Comparison of ENCODE assay signal across 18 cellular contexts in the genomic region with DNA sequence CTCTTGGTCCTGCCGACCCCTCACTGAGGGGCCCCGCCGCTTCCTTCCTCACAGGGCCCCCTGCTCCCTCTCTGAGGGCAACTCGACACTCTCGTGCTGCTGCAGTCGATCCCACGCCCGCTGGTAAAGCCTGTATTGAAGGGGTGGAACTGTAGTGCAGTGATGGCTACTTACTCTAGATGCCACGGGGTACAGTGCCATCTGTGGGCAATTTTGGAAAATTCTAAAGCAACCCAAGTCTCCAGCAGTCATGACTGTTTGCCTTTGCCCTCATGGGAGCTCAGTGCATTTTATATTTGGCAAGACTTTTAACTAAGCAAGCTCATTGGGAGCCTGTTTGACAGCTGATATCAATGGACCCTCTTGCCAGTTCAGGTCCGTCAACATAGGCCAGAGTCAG. TPM values are rescaled to one million over a fixed set of nuclear protein-coding genes. Genes with fewer than 3 reads are reported as not detected.
DNase-seq lines count a peak whose midpoint lies in the region; ATAC-seq, FAIRE-seq and TF ChIP-seq lines count a peak whose summit lies in the region.
"Had no signal": no experiment of that assay in that cellular context is flagged by ENCODE, and none has a peak within 500 bp of the region (broad histone marks: within the 10 kb centered on the region; RNA-seq: fewer than 3 reads in every experiment).

No MANE protein-coding gene starts in this region.

- POLR2A ChIA-PET in HepG2 (lab: Yijun Ruan, JAX), result interaction anchor here (1.6 to 1.8 kb wide), 3 partner anchors 13 to 23 kb away, joined by 4 to 16 read pairs (median 5); partner anchors contain the start of genes MRPS18B and PPP1R10
- POLR2A ChIA-PET in PC-3 (lab: Charles Lee; ENCODE audit: unreplicated experiment), result no interaction called here

- BruUV-seq in HepG2 (replicated peaks; lab: Mats Ljungman, UMichigan), result no TSS peak
- no TSS peak for BruUV-seq in PC-3 (replicated peaks; lab: Mats Ljungman, UMichigan)

- no peaks in the 10 kb centered on the region for H3K9me3 ChIP-seq in liver (ENCODE audit: control insufficient read depth in 4 of 4, low read length in 3 of 4)
- no peaks in the 10 kb centered on the region for H3K9me3 ChIP-seq in HepG2 (ENCODE audit: low read length)
- H3K9me3 ChIP-seq in PC-3 (ENCODE audit: low read length), result no peaks in the 10 kb centered on the region
- H3K9me3 ChIP-seq: left ventricle myocardium inferior had no signal

- intact Hi-C loops in HepG2 (cut with micrococcal nuclease; ENCODE audit: unreplicated experiment), result no loop called here
- intact Hi-C loops in PC-3 (cut with micrococcal nuclease), result no loop called here

- H3K4me3 Mint-ChIP-seq in endothelial cell (ENCODE audit: unreplicated experiment), result peak overlapping the region; percentile 68
- H3K4me3 Mint-ChIP-seq: activated naive CD4-positive, alpha-beta T cell treated with anti-CD3 and anti-CD28 coated beads for 36 hours had no signal

- H3K36me3 ChIP-seq in liver (ENCODE audit: control insufficient read depth in 4 of 4, insufficient read depth in 3 of 4, low read depth in 1 of 4, low read length in 3 of 4), result peaks cover 0 to 3% (median 0%) of the 10 kb centered on the region in 4 donors
- peaks cover 14 to 48% of the 10 kb centered on the region in 2 experiments for H3K36me3 ChIP-seq in HepG2 (replicated peaks in 1 of 2; ENCODE audit: control insufficient read depth in 1 of 2, insufficient read depth in 2 of 2, low read length in 2 of 2)
- peaks cover 7% of the 10 kb centered on the region for H3K36me3 ChIP-seq in PC-3 (ENCODE audit: low read depth, low read length)

- CTCF ChIA-PET in HepG2 (lab: Yijun Ruan, JAX; ENCODE audit: low intra/inter-chr PET ratio, low total read pairs), result no interaction called here
- CTCF ChIA-PET in PC-3 (lab: Charles Lee), result interaction anchor here (0.6 kb wide), 1 partner anchor 90 kb away, joined by 3 read pairs; no protein-coding TSS in a partner anchor

- H3K9me3 Mint-ChIP-seq in endothelial cell (ENCODE audit: unreplicated experiment), result no peaks in the 10 kb centered on the region
- H3K9me3 Mint-ChIP-seq: activated naive CD4-positive, alpha-beta T cell treated with anti-CD3 and anti-CD28 coated beads for 36 hours had no signal

- WGBS in liver, result 74% methylated on average over 10 of the region's 10 CpGs
- 96% methylated on average over 10 of the region's 10 CpGs for WGBS in HepG2 (ENCODE audit: low lambda C conversion rate)

- no peak overlapping the region for H3K4me2 ChIP-seq in HepG2 (ENCODE audit: low read depth, low read length)
- H3K4me2 ChIP-seq in PC-3 (ENCODE audit: low read length), result no peak overlapping the region
- H3K4me2 ChIP-seq: KMS-11, PC-9 had no signal

- peaks cover 2% of the 10 kb centered on the region for H3K79me2 ChIP-seq in HepG2 (ENCODE audit: insufficient read depth, low read length)
- H3K79me2 ChIP-seq in PC-3 (ENCODE audit: low read length), result no peaks in the 10 kb centered on the region

- H3K27me3 ChIP-seq in liver (ENCODE audit: control insufficient read depth in 4 of 4, insufficient read depth in 4 of 4, low read length in 3 of 4) (no peaks in the 10 kb centered on the region), HepG2 (ENCODE audit: control insufficient read depth in 1 of 2, insufficient read depth in 2 of 2, low read length in 2 of 2) (no peaks in the 10 kb centered on the region), PC-3 (ENCODE audit: low read length) (no peaks in the 10 kb centered on the region)

- no peak overlapping the region for H3K27ac Mint-ChIP-seq in endothelial cell (ENCODE audit: unreplicated experiment)

- H4K20me1 ChIP-seq in HepG2 (ENCODE audit: insufficient read depth, low read length) (no peaks in the 10 kb centered on the region), PC-3 (ENCODE audit: low read length) (no peaks in the 10 kb centered on the region)

- H2AFZ ChIP-seq in HepG2 (ENCODE audit: low read length) (no peak overlapping the region), PC-3 (ENCODE audit: low read length) (no peak overlapping the region)
- H2AFZ ChIP-seq: PC-9 had no signal

- H3F3A ChIP-seq in PC-3 (ENCODE audit: low read length, unreplicated experiment), result no peaks in the 10 kb centered on the region

- H3K27ac ChIP-seq in liver (ENCODE audit: low read depth in 1 of 2, low read length in 2 of 2) (no peak overlapping the region), HepG2 (ENCODE audit: extremely low read length, insufficient read depth, low read length) (no peak overlapping the region), PC-3 (ENCODE audit: low read length) (no peak overlapping the region)
- H3K27ac ChIP-seq: KMS-11, left ventricle myocardium inferior, PC-9 had no signal

- H3K4me3 ChIP-seq in liver (ENCODE audit: low read depth in 1 of 3, low read length in 3 of 3), result no peak overlapping the region
- H3K4me3 ChIP-seq in HepG2 (replicated peaks in 1 of 3; ENCODE audit: insufficient read depth in 1 of 3, low read depth in 2 of 3, low read length in 3 of 3), result no peak overlapping the region
- no peak overlapping the region for H3K4me3 ChIP-seq in PC-3 (ENCODE audit: low read length)
- H3K4me3 ChIP-seq: left ventricle myocardium inferior, PC-9 had no signal

- H3K4me1 Mint-ChIP-seq in endothelial cell (ENCODE audit: unreplicated experiment), result peaks cover 45% of the 10 kb centered on the region

- DNase-seq in HepG2 (ENCODE audit: low spot score), result no peak
- DNase-seq in PC-3, result peak; percentile 26
- no peak for DNase-seq in endothelial cell (ENCODE audit: low spot score)
- DNase-seq in omental fat pad (ENCODE audit: low spot score), result no peak
- DNase-seq: activated CD4-positive, alpha-beta T cell treated with anti-CD3 and anti-CD28 coated beads, Interleukin-2, amount 50 U/mL, for 1 hour; activated naive CD4-positive, alpha-beta T cell treated with anti-CD3 and anti-CD28 coated beads for 36 hours; activated T-cell treated with anti-CD3 and anti-CD28 coated beads for 4 hours; effector CD8-positive, alpha-beta T cell; head of caudate nucleus; left ventricle myocardium inferior; NCI-H748 treated with DMSO at 0.1 percent for 48 hours; PC-9; stimulated activated CD4-positive, alpha-beta T cell treated with anti-CD3 and anti-CD28 coated beads, Interleukin-12 subunit alpha, Interleukin-12 subunit beta, amount 100 ng/mL, for 4 hours had no signal

- H3K4me1 ChIP-seq in liver (ENCODE audit: control insufficient read depth in 4 of 4, insufficient read depth in 4 of 4, low read length in 3 of 4), result peaks cover 0 to 12% (median 6%) of the 10 kb centered on the region in 4 donors
- H3K4me1 ChIP-seq in HepG2 (ENCODE audit: insufficient read depth, low read length), result peaks cover 32% of the 10 kb centered on the region
- H3K4me1 ChIP-seq in PC-3 (ENCODE audit: insufficient read depth, low read length), result no peaks in the 10 kb centered on the region
- H3K4me1 ChIP-seq: left ventricle myocardium inferior had no signal

- no peak for TF ChIP-seq POLR2A in HepG2 (IDR thresholded peaks at IDR 0.05; ENCODE audit: insufficient read depth in 1 of 2, low read depth in 2 of 2, low read length in 2 of 2)

- ATAC-seq in HepG2, result no peak
- ATAC-seq in PC-3, result peak; percentile 80
- no peak for ATAC-seq in HG03159 (IDR thresholded peaks at IDR 0.05; ENCODE audit: unreplicated experiment)
- ATAC-seq in HG03521 (IDR thresholded peaks at IDR 0.05; ENCODE audit: unreplicated experiment), result no peak
- ATAC-seq in omental fat pad (ENCODE audit: low FRiP score), result no peak

- FAIRE-seq in HepG2 (lab: Jason Lieb, UNC), result no peak
- FAIRE-seq: GM18507 had no signal

- no peaks in the 10 kb centered on the region for H3K9me2 ChIP-seq in PC-3 (replicated peaks; ENCODE audit: low read length)

- in situ Hi-C loops in HepG2 (cut with HindIII; ENCODE audit: extremely low pct_ligation_motif_present, low pct_unique_long_range_greater_than_20kb), result no loop called here

- TF ChIP-seq EP300 in HepG2 (IDR thresholded peaks at IDR 0.05; ENCODE audit: low read depth in 2 of 2, low read length in 2 of 2) (no peak), HepG2 (CRISPR knock-in tag; IDR thresholded peaks at IDR 0.05; ENCODE audit: borderline replicate concordance) (no peak)

- H3K9ac ChIP-seq in liver (ENCODE audit: low read depth in 1 of 2, low read length in 2 of 2) (no peak overlapping the region), HepG2 (ENCODE audit: insufficient read depth, low read depth, low read length) (no peak overlapping the region), PC-3 (ENCODE audit: low read length) (no peak overlapping the region)
- H3K9ac ChIP-seq: KMS-11 had no signal

- peaks cover 30% of the 10 kb centered on the region for H3K36me3 Mint-ChIP-seq in endothelial cell (ENCODE audit: low read depth, unreplicated experiment)

- peaks cover 7% of the 10 kb centered on the region for H3K27me3 Mint-ChIP-seq in endothelial cell (ENCODE audit: unreplicated experiment)

- TF ChIP-seq RAD21 in liver (IDR thresholded peaks at IDR 0.05) (peak; percentile 63 to 68), HepG2 (CRISPR knock-in tag; IDR thresholded peaks at IDR 0.05) (no peak)

- TF ChIP-seq CTCF in liver (IDR thresholded peaks at IDR 0.05; ENCODE audit: low read depth, low read length, missing input control) (peak; percentile 27), HepG2 (CRISPR knock-in tag; IDR thresholded peaks at IDR 0.05) (no peak), PC-3 (conservative IDR thresholded peaks at IDR 0.05; ENCODE audit: low read depth, low read length) (peak; percentile 42; the same call in 1 of the 2 replicates), endothelial cell (IDR thresholded peaks at IDR 0.05; ENCODE audit: unreplicated experiment) (no peak), omental fat pad (IDR thresholded peaks at IDR 0.05) (no peak)

RNA-seq across cellular contexts. Expression of gene C6orf136, which starts 6.5 kb away (rescaled TPM):
- 1 to 10 TPM; 2.0 to 8.9 TPM for total RNA-seq in liver
- polyA plus RNA-seq in liver, result 10 to 100 TPM; 10.8 to 12.0 TPM
- 9.2 and 12.0 TPM in 2 replicates for total RNA-seq in HepG2 (2016; rRNA removed; fragmentation: Illumina TruSeq; extraction: Trizol)
- total RNA-seq in HepG2 (2016; cell fraction: cytosol; rRNA removed; fragmentation: Illumina TruSeq; extraction: Trizol; ENCODE audit: low read depth), result 33.8 and 41.8 TPM in 2 replicates
- total RNA-seq in HepG2 (2016; cell fraction: insoluble cytoplasmic fraction; rRNA removed; fragmentation: Illumina TruSeq; extraction: Trizol), result 8.9 and 10.1 TPM in 2 replicates
- 12.4 and 18.6 TPM in 2 replicates for total RNA-seq in HepG2 (2016; cell fraction: membrane; rRNA removed; fragmentation: Illumina TruSeq; extraction: Trizol)
- total RNA-seq in HepG2 (2016; cell fraction: nucleus; rRNA removed; fragmentation: Illumina TruSeq; extraction: Trizol), result 12.8 and 13.7 TPM in 2 replicates
- polyA plus RNA-seq in HepG2 (2011; rRNA removed), result 26.2 and 30.1 TPM in 2 replicates
- polyA plus RNA-seq in HepG2 (2011; cell fraction: cytosol; rRNA removed), result 17.0 and 17.6 TPM in 2 replicates
- polyA plus RNA-seq in HepG2 (2011; cell fraction: nucleus; rRNA removed), result 79.6 and 93.9 TPM in 2 replicates
- polyA plus RNA-seq in HepG2 (2012), result 22.0 and 33.4 TPM in 2 replicates
- 10.0 and 11.2 TPM in 2 replicates for polyA plus RNA-seq in HepG2 (2016; cell fraction: cytosol; fragmentation: Illumina TruSeq; extraction: Trizol; ENCODE audit: low read depth)
- polyA plus RNA-seq in HepG2 (2016; cell fraction: insoluble cytoplasmic fraction; fragmentation: Illumina TruSeq; extraction: Trizol; ENCODE audit: low read depth), result 12.8 and 17.8 TPM in 2 replicates
- 15.4 and 15.6 TPM in 2 replicates for polyA plus RNA-seq in HepG2 (2016; cell fraction: membrane; fragmentation: Illumina TruSeq; extraction: Trizol; ENCODE audit: low read depth)
- polyA plus RNA-seq in HepG2 (2016; cell fraction: nucleus; fragmentation: Illumina TruSeq; extraction: Trizol; ENCODE audit: insufficient read depth, low read depth), result 42.7 and 49.6 TPM in 2 replicates
- 24.3 and 32.9 TPM in 2 replicates for polyA minus RNA-seq in HepG2 (2011; rRNA and poly(A)+ RNA removed; ENCODE audit: low replicate concordance)
- polyA minus RNA-seq in HepG2 (2011; cell fraction: cytosol; rRNA and poly(A)+ RNA removed), result 13.4 and 18.0 TPM in 2 replicates
- polyA minus RNA-seq in HepG2 (2011; cell fraction: nucleus; rRNA and poly(A)+ RNA removed), result 13.8 and 16.6 TPM in 2 replicates
- total RNA-seq in PC-3 (2014; rRNA removed), result 10.6 and 18.7 TPM in 2 replicates
- total RNA-seq in endothelial cell (ENCODE audit: unreplicated experiment), result 15.1 TPM
- 10 to 100 TPM in 1 of 4 donors, 1 to 10 TPM in 3; 4.7 to 11.2 (median 7.3) TPM for total RNA-seq in omental fat pad

RNA-seq across cellular contexts. Expression of gene ATAT1, which starts 13.8 kb away (rescaled TPM):
- total RNA-seq in liver, result 1 to 10 TPM; 2.1 to 3.3 TPM
- 1 to 10 TPM; 2.6 to 5.4 TPM for polyA plus RNA-seq in liver
- total RNA-seq in HepG2 (2016; rRNA removed; fragmentation: Illumina TruSeq; extraction: Trizol), result 5.4 and 9.2 TPM in 2 replicates
- 3.2 and 3.8 TPM in 2 replicates for total RNA-seq in HepG2 (2016; cell fraction: cytosol; rRNA removed; fragmentation: Illumina TruSeq; extraction: Trizol; ENCODE audit: low read depth)
- total RNA-seq in HepG2 (2016; cell fraction: insoluble cytoplasmic fraction; rRNA removed; fragmentation: Illumina TruSeq; extraction: Trizol), result 4.1 and 8.8 TPM in 2 replicates
- 4.9 and 5.1 TPM in 2 replicates for total RNA-seq in HepG2 (2016; cell fraction: membrane; rRNA removed; fragmentation: Illumina TruSeq; extraction: Trizol)
- total RNA-seq in HepG2 (2016; cell fraction: nucleus; rRNA removed; fragmentation: Illumina TruSeq; extraction: Trizol), result 15.0 and 18.1 TPM in 2 replicates
- 23.4 and 23.6 TPM in 2 replicates for polyA plus RNA-seq in HepG2 (2011; rRNA removed)
- polyA plus RNA-seq in HepG2 (2011; cell fraction: cytosol; rRNA removed), result 10.8 and 11.0 TPM in 2 replicates
- 109 and 119 TPM in 2 replicates for polyA plus RNA-seq in HepG2 (2011; cell fraction: nucleus; rRNA removed)
- 20.0 and 22.9 TPM in 2 replicates for polyA plus RNA-seq in HepG2 (2012)
- polyA plus RNA-seq in HepG2 (2016; cell fraction: cytosol; fragmentation: Illumina TruSeq; extraction: Trizol; ENCODE audit: low read depth), result 5.4 and 5.6 TPM in 2 replicates
- polyA plus RNA-seq in HepG2 (2016; cell fraction: insoluble cytoplasmic fraction; fragmentation: Illumina TruSeq; extraction: Trizol; ENCODE audit: low read depth), result 9.1 and 11.5 TPM in 2 replicates
- polyA plus RNA-seq in HepG2 (2016; cell fraction: membrane; fragmentation: Illumina TruSeq; extraction: Trizol; ENCODE audit: low read depth), result 6.3 and 6.4 TPM in 2 replicates
- polyA plus RNA-seq in HepG2 (2016; cell fraction: nucleus; fragmentation: Illumina TruSeq; extraction: Trizol; ENCODE audit: insufficient read depth, low read depth), result 79.3 and 83.9 TPM in 2 replicates
- 1.2 and 8.8 TPM in 2 replicates for polyA minus RNA-seq in HepG2 (2011; rRNA and poly(A)+ RNA removed; ENCODE audit: low replicate concordance)
- polyA minus RNA-seq in HepG2 (2011; cell fraction: cytosol; rRNA and poly(A)+ RNA removed), result 5.5 and 8.2 TPM in 2 replicates
- 26.5 and 34.9 TPM in 2 replicates for polyA minus RNA-seq in HepG2 (2011; cell fraction: nucleus; rRNA and poly(A)+ RNA removed)
- 4.6 and 6.1 TPM in 2 replicates for total RNA-seq in PC-3 (2014; rRNA removed)
- 30.3 TPM for total RNA-seq in endothelial cell (ENCODE audit: unreplicated experiment)
- 1 to 10 TPM; 3.2 to 7.1 (median 5.8) TPM for total RNA-seq in omental fat pad

RNA-seq across cellular contexts. Expression of gene MRPS18B, which starts 22.8 kb away (rescaled TPM):
- total RNA-seq in liver (10 to 100 TPM; 50.5 to 58.6 TPM), HepG2 (2016; rRNA removed; fragmentation: Illumina TruSeq; extraction: Trizol) (125 and 143 TPM in 2 replicates), PC-3 (2014; rRNA removed) (69.9 and 91.0 TPM in 2 replicates), endothelial cell (ENCODE audit: unreplicated experiment) (39.8 TPM), omental fat pad (10 to 100 TPM; 35.7 to 67.4 (median 43.0) TPM)
- polyA plus RNA-seq in liver (10 to 100 TPM; 80.2 to 81.9 TPM), HepG2 (2011; rRNA removed) (120 and 131 TPM in 2 replicates)
- 32.6 TPM in 2 replicates for total RNA-seq in HepG2 (2016; cell fraction: cytosol; rRNA removed; fragmentation: Illumina TruSeq; extraction: Trizol; ENCODE audit: low read depth)
- total RNA-seq in HepG2 (2016; cell fraction: insoluble cytoplasmic fraction; rRNA removed; fragmentation: Illumina TruSeq; extraction: Trizol), result 120 and 146 TPM in 2 replicates
- total RNA-seq in HepG2 (2016; cell fraction: membrane; rRNA removed; fragmentation: Illumina TruSeq; extraction: Trizol), result 53.3 and 56.2 TPM in 2 replicates
- 38.3 and 39.9 TPM in 2 replicates for total RNA-seq in HepG2 (2016; cell fraction: nucleus; rRNA removed; fragmentation: Illumina TruSeq; extraction: Trizol)
- 137 and 149 TPM in 2 replicates for polyA plus RNA-seq in HepG2 (2011; cell fraction: cytosol; rRNA removed)
- polyA plus RNA-seq in HepG2 (2011; cell fraction: nucleus; rRNA removed), result 25.6 and 35.8 TPM in 2 replicates
- 83.8 and 84.0 TPM in 2 replicates for polyA plus RNA-seq in HepG2 (2012)
- 28.1 and 28.2 TPM in 2 replicates for polyA plus RNA-seq in HepG2 (2016; cell fraction: cytosol; fragmentation: Illumina TruSeq; extraction: Trizol; ENCODE audit: low read depth)
- 143 and 157 TPM in 2 replicates for polyA plus RNA-seq in HepG2 (2016; cell fraction: insoluble cytoplasmic fraction; fragmentation: Illumina TruSeq; extraction: Trizol; ENCODE audit: low read depth)
- polyA plus RNA-seq in HepG2 (2016; cell fraction: membrane; fragmentation: Illumina TruSeq; extraction: Trizol; ENCODE audit: low read depth), result 41.0 and 43.8 TPM in 2 replicates
- polyA plus RNA-seq in HepG2 (2016; cell fraction: nucleus; fragmentation: Illumina TruSeq; extraction: Trizol; ENCODE audit: insufficient read depth, low read depth), result 60.4 and 64.4 TPM in 2 replicates
- 114 and 157 TPM in 2 replicates for polyA minus RNA-seq in HepG2 (2011; rRNA and poly(A)+ RNA removed; ENCODE audit: low replicate concordance)
- polyA minus RNA-seq in HepG2 (2011; cell fraction: cytosol; rRNA and poly(A)+ RNA removed), result 64.3 and 74.7 TPM in 2 replicates
- 20.7 and 27.8 TPM in 2 replicates for polyA minus RNA-seq in HepG2 (2011; cell fraction: nucleus; rRNA and poly(A)+ RNA removed)

RNA-seq across cellular contexts. Expression of gene PPP1R10, which starts 23.4 kb away (rescaled TPM):
- 10 to 100 TPM; 11.1 to 21.1 TPM for total RNA-seq in liver
- polyA plus RNA-seq in liver, result 10 to 100 TPM; 14.1 to 14.2 TPM
- 19.5 and 38.4 TPM in 2 replicates for total RNA-seq in HepG2 (2016; rRNA removed; fragmentation: Illumina TruSeq; extraction: Trizol)
- total RNA-seq in HepG2 (2016; cell fraction: cytosol; rRNA removed; fragmentation: Illumina TruSeq; extraction: Trizol; ENCODE audit: low read depth), result 5.1 and 5.4 TPM in 2 replicates
- total RNA-seq in HepG2 (2016; cell fraction: insoluble cytoplasmic fraction; rRNA removed; fragmentation: Illumina TruSeq; extraction: Trizol), result 13.2 and 42.6 TPM in 2 replicates
- total RNA-seq in HepG2 (2016; cell fraction: membrane; rRNA removed; fragmentation: Illumina TruSeq; extraction: Trizol), result 19.2 and 21.3 TPM in 2 replicates
- 91.7 and 92.9 TPM in 2 replicates for total RNA-seq in HepG2 (2016; cell fraction: nucleus; rRNA removed; fragmentation: Illumina TruSeq; extraction: Trizol)
- 24.2 and 26.3 TPM in 2 replicates for polyA plus RNA-seq in HepG2 (2011; rRNA removed)
- 7.9 and 8.8 TPM in 2 replicates for polyA plus RNA-seq in HepG2 (2011; cell fraction: cytosol; rRNA removed)
- 65.0 and 73.1 TPM in 2 replicates for polyA plus RNA-seq in HepG2 (2011; cell fraction: nucleus; rRNA removed)
- polyA plus RNA-seq in HepG2 (2012), result 21.8 and 27.4 TPM in 2 replicates
- polyA plus RNA-seq in HepG2 (2016; cell fraction: cytosol; fragmentation: Illumina TruSeq; extraction: Trizol; ENCODE audit: low read depth), result 1.3 and 1.7 TPM in 2 replicates
- polyA plus RNA-seq in HepG2 (2016; cell fraction: insoluble cytoplasmic fraction; fragmentation: Illumina TruSeq; extraction: Trizol; ENCODE audit: low read depth), result 13.5 and 21.2 TPM in 2 replicates
- polyA plus RNA-seq in HepG2 (2016; cell fraction: membrane; fragmentation: Illumina TruSeq; extraction: Trizol; ENCODE audit: low read depth), result 3.0 and 3.3 TPM in 2 replicates
- polyA plus RNA-seq in HepG2 (2016; cell fraction: nucleus; fragmentation: Illumina TruSeq; extraction: Trizol; ENCODE audit: insufficient read depth, low read depth), result 51.3 and 58.2 TPM in 2 replicates
- polyA minus RNA-seq in HepG2 (2011; rRNA and poly(A)+ RNA removed; ENCODE audit: low replicate concordance), result 75.0 and 146 TPM in 2 replicates
- polyA minus RNA-seq in HepG2 (2011; cell fraction: cytosol; rRNA and poly(A)+ RNA removed), result 20.5 and 21.2 TPM in 2 replicates
- polyA minus RNA-seq in HepG2 (2011; cell fraction: nucleus; rRNA and poly(A)+ RNA removed), result 501 and 572 TPM in 2 replicates
- 44.2 and 44.5 TPM in 2 replicates for total RNA-seq in PC-3 (2014; rRNA removed)
- 75.8 TPM for total RNA-seq in endothelial cell (ENCODE audit: unreplicated experiment)
- 10 to 100 TPM; 26.3 to 89.4 (median 42.0) TPM for total RNA-seq in omental fat pad

RNA-seq across cellular contexts. Expression of gene DHX16, which starts 32.3 kb away (rescaled TPM):
- total RNA-seq in liver (10 to 100 TPM; 20.6 to 23.9 TPM), HepG2 (2016; rRNA removed; fragmentation: Illumina TruSeq; extraction: Trizol) (48.2 and 58.5 TPM in 2 replicates), PC-3 (2014; rRNA removed) (50.0 and 75.6 TPM in 2 replicates), endothelial cell (ENCODE audit: unreplicated experiment) (38.5 TPM), omental fat pad (10 to 100 TPM; 19.5 to 28.1 (median 24.3) TPM)
- polyA plus RNA-seq in liver (10 to 100 TPM; 10.1 to 14.2 TPM), HepG2 (2011; rRNA removed) (57.0 and 73.4 TPM in 2 replicates)
- total RNA-seq in HepG2 (2016; cell fraction: cytosol; rRNA removed; fragmentation: Illumina TruSeq; extraction: Trizol; ENCODE audit: low read depth), result 9.9 and 11.7 TPM in 2 replicates
- total RNA-seq in HepG2 (2016; cell fraction: insoluble cytoplasmic fraction; rRNA removed; fragmentation: Illumina TruSeq; extraction: Trizol), result 43.8 and 64.1 TPM in 2 replicates
- 14.7 and 16.1 TPM in 2 replicates for total RNA-seq in HepG2 (2016; cell fraction: membrane; rRNA removed; fragmentation: Illumina TruSeq; extraction: Trizol)
- 33.4 and 42.1 TPM in 2 replicates for total RNA-seq in HepG2 (2016; cell fraction: nucleus; rRNA removed; fragmentation: Illumina TruSeq; extraction: Trizol)
- 44.3 and 47.6 TPM in 2 replicates for polyA plus RNA-seq in HepG2 (2011; cell fraction: cytosol; rRNA removed)
- polyA plus RNA-seq in HepG2 (2011; cell fraction: nucleus; rRNA removed), result 176 and 215 TPM in 2 replicates
- 35.4 and 40.2 TPM in 2 replicates for polyA plus RNA-seq in HepG2 (2012)
- polyA plus RNA-seq in HepG2 (2016; cell fraction: cytosol; fragmentation: Illumina TruSeq; extraction: Trizol; ENCODE audit: low read depth), result 4.3 and 4.8 TPM in 2 replicates
- polyA plus RNA-seq in HepG2 (2016; cell fraction: insoluble cytoplasmic fraction; fragmentation: Illumina TruSeq; extraction: Trizol; ENCODE audit: low read depth), result 46.1 and 47.6 TPM in 2 replicates
- polyA plus RNA-seq in HepG2 (2016; cell fraction: membrane; fragmentation: Illumina TruSeq; extraction: Trizol; ENCODE audit: low read depth), result 7.5 and 9.2 TPM in 2 replicates
- polyA plus RNA-seq in HepG2 (2016; cell fraction: nucleus; fragmentation: Illumina TruSeq; extraction: Trizol; ENCODE audit: insufficient read depth, low read depth), result 108 and 114 TPM in 2 replicates
- 75.0 and 80.4 TPM in 2 replicates for polyA minus RNA-seq in HepG2 (2011; rRNA and poly(A)+ RNA removed; ENCODE audit: low replicate concordance)
- 21.7 and 23.2 TPM in 2 replicates for polyA minus RNA-seq in HepG2 (2011; cell fraction: cytosol; rRNA and poly(A)+ RNA removed)
- polyA minus RNA-seq in HepG2 (2011; cell fraction: nucleus; rRNA and poly(A)+ RNA removed), result 26.1 and 30.2 TPM in 2 replicates

Comparison
In these comparisons a context has a peak if more than half of its experiments do, and no peak if none do; other contexts are left out.
1. CTCF ChIP-seq: peak in liver (single experiment) and PC-3 (single experiment); none in HepG2 (single experiment), endothelial cell (single experiment) and omental fat pad (0 of 3).